ENCODE assay signal across 9 cellular contexts in the genomic region with DNA sequence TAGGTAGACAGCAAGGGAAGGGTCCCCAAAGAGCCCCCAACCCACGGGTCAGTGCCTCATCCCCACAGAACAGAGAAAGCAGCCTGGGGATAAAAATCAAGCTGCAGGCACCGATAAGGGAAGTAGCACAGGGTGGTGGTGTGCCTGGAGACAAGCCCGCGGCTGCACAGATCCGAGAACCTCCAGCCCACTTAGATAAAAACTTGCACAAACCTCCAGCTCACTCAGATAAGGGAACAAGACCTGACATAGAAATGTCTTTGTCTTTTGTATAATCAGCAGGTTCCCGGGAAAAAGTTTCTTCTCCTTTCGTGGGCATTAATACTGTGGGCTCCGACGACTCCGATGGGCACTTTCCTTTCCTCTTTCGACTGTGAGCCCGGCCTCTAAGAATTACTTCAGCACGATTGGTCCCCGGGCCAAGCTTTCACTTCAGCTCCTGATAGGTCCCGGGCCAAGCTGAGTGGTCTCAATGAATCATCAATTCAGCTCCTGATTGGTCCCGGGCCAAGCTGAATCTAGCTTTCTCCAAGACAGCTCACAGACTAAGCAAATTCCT. TPM values are rescaled to one million over a fixed set of nuclear protein-coding genes. Genes with fewer than 3 reads are reported as not detected.
A peak's percentile ranks its signal among the peaks of the same experiment; 100 is the strongest.
DNase-seq lines count a peak whose midpoint lies in the region; ATAC-seq lines count a peak whose summit lies in the region.
"Had no signal": no experiment of that assay in that cellular context is flagged by ENCODE, and none has a peak within 500 bp of the region (broad histone marks: within the 10 kb centered on the region; RNA-seq: fewer than 3 reads in every experiment).

No MANE protein-coding gene starts in this region.

- H3K4me3 Mint-ChIP-seq in activated naive CD8-positive, alpha-beta T cell treated with anti-CD3 and anti-CD28 coated beads, Interleukin-2, amount 10 ng/mL, durations not matched to agents 7 days and 5 days: peak overlapping the region; percentile 70
- H3K4me3 Mint-ChIP-seq in naive B cell: peak overlapping the region; percentile 66 to 91 (median 86)

- in situ Hi-C loops in KBM-7 (cut with MboI; ENCODE audit: low pct_unique_long_range_greater_than_20kb, low sequenced_read_pairs): loop anchor here (10.0 to 25.0 kb wide), 2 partner anchors 113 to 205 kb away; a partner anchor contains a TSS

- peaks cover 2% of the 10 kb centered on the region for H3K4me1 Mint-ChIP-seq in activated naive CD8-positive, alpha-beta T cell treated with anti-CD3 and anti-CD28 coated beads, Interleukin-2, amount 10 ng/mL, durations not matched to agents 7 days and 5 days
- H3K4me1 Mint-ChIP-seq in naive B cell: peaks cover 0 to 10% (median 0%) of the 10 kb centered on the region in 3 donors

- POLR2A ChIA-PET in activated naive CD8-positive, alpha-beta T cell treated with anti-CD3 and anti-CD28 coated beads, Interleukin-2, amount 10 ng/mL, durations not matched to agents 7 days and 5 days (lab: Charles Lee): interaction anchor here (0.6 to 2.2 kb wide), 4 partner anchors 14 to 207 kb away, joined by 3 to 11 read pairs (median 6); a partner anchor contains a TSS

- peak overlapping the region; percentile 64 for H3K27ac Mint-ChIP-seq in activated naive CD8-positive, alpha-beta T cell treated with anti-CD3 and anti-CD28 coated beads, Interleukin-2, amount 10 ng/mL, durations not matched to agents 7 days and 5 days
- peak overlapping the region in 5 of 6 donors; percentile 36 to 95 (median 55) for H3K27ac Mint-ChIP-seq in naive B cell

- no peaks in the 10 kb centered on the region for H3K9me3 Mint-ChIP-seq in activated naive CD8-positive, alpha-beta T cell treated with anti-CD3 and anti-CD28 coated beads, Interleukin-2, amount 10 ng/mL, durations not matched to agents 7 days and 5 days
- H3K9me3 Mint-ChIP-seq in naive B cell: peaks cover 0 to 1% (median 0%) of the 10 kb centered on the region in 7 donors

- H3K36me3 Mint-ChIP-seq in activated naive CD8-positive, alpha-beta T cell treated with anti-CD3 and anti-CD28 coated beads, Interleukin-2, amount 10 ng/mL, durations not matched to agents 7 days and 5 days: peaks cover 12% of the 10 kb centered on the region
- H3K36me3 Mint-ChIP-seq in naive B cell: no peaks in the 10 kb centered on the region

- ATAC-seq in GM18498 (IDR thresholded peaks at IDR 0.05; ENCODE audit: unreplicated experiment) (peak; percentile 50), naive B cell (ENCODE audit: low read depth in 2 of 2) (peak; percentile 82 to 87), GM21381 (IDR thresholded peaks at IDR 0.05; ENCODE audit: unreplicated experiment) (no peak)
- ATAC-seq in activated naive CD8-positive, alpha-beta T cell treated with anti-CD3 and anti-CD28 coated beads, Interleukin-2, amount 10 ng/mL, durations not matched to agents 7 days and 5 days (ENCODE audit: low read depth): peak; percentile 81

- DNase-seq in KBM-7 (peak; percentile 86), naive B cell (peak; percentile 25), inferior parietal cortex (ENCODE audit: extremely low spot score) (no peak), cerebellar cortex (ENCODE audit: low spot score) (no peak), SKM-1 treated with dmso at 0.1 percent for 144 hours (lab: John Stamatoyannopoulos, UW; ENCODE audit: unreplicated experiment) (no peak)
- peak; percentile 29 for DNase-seq in activated naive CD8-positive, alpha-beta T cell treated with anti-CD3 and anti-CD28 coated beads, Interleukin-2, amount 10 ng/mL, durations not matched to agents 7 days and 5 days
- DNase-seq: NCI-H226 had no signal

- no peaks in the 10 kb centered on the region for H3K27me3 Mint-ChIP-seq in activated naive CD8-positive, alpha-beta T cell treated with anti-CD3 and anti-CD28 coated beads, Interleukin-2, amount 10 ng/mL, durations not matched to agents 7 days and 5 days
- no peaks in the 10 kb centered on the region for H3K27me3 Mint-ChIP-seq in naive B cell

RNA-seq across cellular contexts. Expression of a gene that starts 32.4 kb away (rescaled TPM):
- 10 to 100 TPM; 17.0 to 18.8 TPM for total RNA-seq in activated naive CD8-positive, alpha-beta T cell treated with anti-CD3 and anti-CD28 coated beads, Interleukin-2, amount 10 ng/mL, durations not matched to agents 7 days and 5 days
- polyA plus RNA-seq in naive B cell (ENCODE audit: low read depth in 6 of 6): 10 to 100 TPM; 28.3 to 46.5 (median 40.2) TPM

RNA-seq across cellular contexts. Expression of a gene that starts 43.4 kb away (rescaled TPM):
- 10 to 100 TPM; 27.6 to 28.4 TPM for total RNA-seq in activated naive CD8-positive, alpha-beta T cell treated with anti-CD3 and anti-CD28 coated beads, Interleukin-2, amount 10 ng/mL, durations not matched to agents 7 days and 5 days
- polyA plus RNA-seq in naive B cell (ENCODE audit: low read depth in 6 of 6): 10 to 100 TPM; 14.0 to 23.9 (median 16.0) TPM

Comparison
In these comparisons a context has a peak if more than half of its experiments do, and no peak if none do; other contexts are left out.
1. DNase-seq: peak in KBM-7 (single experiment), activated naive CD8-positive, alpha-beta T cell treated with anti-CD3 and anti-CD28 coated beads, Interleukin-2, amount 10 ng/mL, durations not matched to agents 7 days and 5 days (single experiment) and naive B cell (single experiment); none in inferior parietal cortex (single experiment), cerebellar cortex (single experiment) and SKM-1 treated with dmso at 0.1 percent for 144 hours (single experiment).